ENCODE assay signal across 19 cellular contexts in genomic region chr3:110384601-110385000, GRCh38.
DNase-seq lines count a peak whose midpoint lies in the region; ATAC-seq lines count a peak whose summit lies in the region.
"Had no signal": no experiment of that assay in that cellular context is flagged by ENCODE, and none has a peak within 500 bp of the region (broad histone marks: within the 10 kb centered on the region; RNA-seq: fewer than 3 reads in every experiment).

No MANE protein-coding gene starts in this region.

- no peaks in the 10 kb centered on the region for H3K36me3 ChIP-seq in neuronal stem cell (replicated peaks in 1 of 2; ENCODE audit: control insufficient read depth in 2 of 2, insufficient read depth in 2 of 2, low read length in 2 of 2)
- H3K36me3 ChIP-seq: neutrophil, Peyer's patch had no signal

- no peak overlapping the region for H3K18ac ChIP-seq in neuronal stem cell (ENCODE audit: low read length)

- no peak overlapping the region for H2BK5ac ChIP-seq in neuronal stem cell (ENCODE audit: low read length)

- no peak overlapping the region for H2BK15ac ChIP-seq in neuronal stem cell (ENCODE audit: low read length)

- H3K14ac ChIP-seq in neuronal stem cell (ENCODE audit: low read length) = no peak overlapping the region

- no peak overlapping the region for H3K4me2 ChIP-seq in neuronal stem cell (ENCODE audit: insufficient read depth, low read length, poor library complexity, severe bottlenecking)

- peak overlapping the region; percentile 4 for H2AFZ ChIP-seq in neuronal stem cell (ENCODE audit: low read length)

- H4K91ac ChIP-seq in neuronal stem cell (ENCODE audit: low read depth, low read length, poor library complexity) = no peak overlapping the region

- H3K4ac ChIP-seq in neuronal stem cell (ENCODE audit: low read length) = no peak overlapping the region

- H3K9me3 ChIP-seq in neuronal stem cell (replicated peaks in 1 of 2; ENCODE audit: control insufficient read depth in 2 of 2, insufficient read depth in 1 of 2, low read depth in 1 of 2, low read length in 2 of 2) = peaks cover 1 to 3% of the 10 kb centered on the region in 2 donors
- H3K9me3 ChIP-seq: body of pancreas, neutrophil, Peyer's patch had no signal

- H4K8ac ChIP-seq in neuronal stem cell (ENCODE audit: low read depth, low read length) = no peak overlapping the region

- H3K4me3 ChIP-seq in neuronal stem cell (ENCODE audit: low read length in 2 of 2) = no peak overlapping the region
- H3K4me3 ChIP-seq: body of pancreas, Peyer's patch had no signal

- no peaks in the 10 kb centered on the region for H3K27me3 ChIP-seq in neuronal stem cell (ENCODE audit: control insufficient read depth in 3 of 3, insufficient read depth in 3 of 3, low read depth in 1 of 3, low read length in 3 of 3)
- H3K27me3 ChIP-seq: body of pancreas, neutrophil, Peyer's patch had no signal

- no peak overlapping the region for H3K23ac ChIP-seq in neuronal stem cell (ENCODE audit: low read depth, low read length, poor library complexity)

- H2BK120ac ChIP-seq in neuronal stem cell (ENCODE audit: low read depth, low read length) = no peak overlapping the region

- no peak overlapping the region for H2BK12ac ChIP-seq in neuronal stem cell (ENCODE audit: low read length)

- WGBS in neuronal stem cell (ENCODE audit: extremely low coverage in 2 of 2, insufficient read length in 2 of 2, insufficient replicate concordance in 1 of 2), 2 donors = no CpG with 5 or more reads among the region's 3 CpGs

- peaks cover 3 to 28% of the 10 kb centered on the region in 2 donors for H3K4me1 ChIP-seq in neuronal stem cell (ENCODE audit: control insufficient read depth in 2 of 2, insufficient read depth in 1 of 2, low read depth in 1 of 2, low read length in 2 of 2)
- H3K4me1 ChIP-seq: body of pancreas, Peyer's patch had no signal

- DNase-seq in AG08396 (ENCODE audit: low spot score) = peak; percentile 25
- DNase-seq in LHCN-M2 (ENCODE audit: low read depth) = peak; percentile 48
- peak; percentile 84 for DNase-seq in dedifferentiated amniotic fluid mesenchymal stem cell (ENCODE audit: extremely low spot score)
- DNase-seq in neuronal stem cell (ENCODE audit: low spot score) = no peak
- DNase-seq in NCI-H146 (lab: John Stamatoyannopoulos, UW) = no peak
- no peak for DNase-seq in SIG-M5 (lab: John Stamatoyannopoulos, UW)
- DNase-seq in DMS153 treated with DMSO at 0.1 percent for 48 hours (lab: John Stamatoyannopoulos, UW; ENCODE audit: unreplicated experiment) = no peak
- DNase-seq: activated CD4-positive, alpha-beta T cell treated with anti-CD3 and anti-CD28 coated beads, Interleukin-2, amount 50 U/mL, for 4 hours; activated naive CD4-positive, alpha-beta T cell treated with anti-CD3 and anti-CD28 coated beads, Interleukin-2, amount 10 ng/mL, durations not matched to agents 7 days and 5 days; body of pancreas; left colon; NCI-H2171; NCI-H748 treated with DMSO at 0.1 percent for 48 hours; Peyer's patch; stimulated activated CD4-positive, alpha-beta T cell treated with anti-CD3 and anti-CD28 coated beads, Interleukin-4, amount 100 ng/mL, for 1 hour; SW 1271 had no signal

- no peak overlapping the region for H3K9ac ChIP-seq in neuronal stem cell (ENCODE audit: low read depth, low read length, poor library complexity)

- no peaks in the 10 kb centered on the region for H3K79me1 ChIP-seq in neuronal stem cell (ENCODE audit: low read depth, low read length)

- H3K27ac ChIP-seq in neuronal stem cell (replicated peaks; ENCODE audit: low read length) = no peak overlapping the region
- H3K27ac ChIP-seq: body of pancreas, neutrophil, Peyer's patch had no signal

- H2AK5ac ChIP-seq in neuronal stem cell (ENCODE audit: low read depth, low read length) = no peak overlapping the region

- ATAC-seq in GM19467 (IDR thresholded peaks at IDR 0.05; ENCODE audit: unreplicated experiment) = no peak
- ATAC-seq: body of pancreas, left colon, sciatic nerve had no signal

Comparison
In these comparisons a context has a peak if more than half of its experiments do, and no peak if none do; other contexts are left out.
1. DNase-seq: peak in AG08396 (single experiment), LHCN-M2 (single experiment) and dedifferentiated amniotic fluid mesenchymal stem cell (single experiment); none in neuronal stem cell (single experiment), NCI-H146 (single experiment), SIG-M5 (single experiment) and DMS153 treated with DMSO at 0.1 percent for 48 hours (single experiment).